ENCODE assay signal across 10 cellular contexts in the genomic region with DNA sequence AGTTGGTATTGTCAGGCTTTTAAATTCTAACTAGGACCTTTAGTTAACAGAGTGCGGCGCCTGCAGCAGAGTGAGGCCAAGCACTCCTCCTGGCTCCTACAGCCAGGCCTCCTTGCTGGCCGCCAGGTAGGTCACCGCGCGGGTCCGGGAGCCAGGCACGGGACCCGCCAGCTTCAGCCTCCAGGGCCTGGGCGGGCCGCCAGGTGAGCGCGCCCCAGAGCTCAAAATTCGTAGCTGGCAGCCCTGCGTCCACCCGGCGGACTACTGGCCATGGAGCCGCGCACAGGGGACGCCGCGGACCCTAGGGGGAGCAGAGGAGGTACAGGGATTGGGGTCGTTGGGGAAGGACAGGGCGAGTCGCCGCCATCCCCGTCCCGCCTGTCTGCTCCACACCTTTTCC. TPM values are rescaled to one million over a fixed set of nuclear protein-coding genes. Genes with fewer than 3 reads are reported as not detected.
DNase-seq lines count a peak whose midpoint lies in the region; ATAC-seq, FAIRE-seq and TF ChIP-seq lines count a peak whose summit lies in the region.
"Had no signal": no experiment of that assay in that cellular context is flagged by ENCODE, and none has a peak within 500 bp of the region (broad histone marks: within the 10 kb centered on the region; RNA-seq: fewer than 3 reads in every experiment).

TSS of gene MAGIX (plus strand) at position 139 of the 400 bp plus-strand sequence. CDS start at position 271, 132 bp downstream.

- POLR2A ChIA-PET in K562 (lab: Yijun Ruan, JAX) (no interaction called here), HepG2 (lab: Yijun Ruan, JAX) (no interaction called here)

- TF ChIP-seq POLR2A in K562 (conservative IDR thresholded peaks at IDR 0.05) (no peak), HepG2 (IDR thresholded peaks at IDR 0.05; ENCODE audit: insufficient read depth in 1 of 2, low read depth in 2 of 2, low read length in 2 of 2) (no peak), thyroid gland (IDR thresholded peaks at IDR 0.05) (peak in 1 of 2 donors; percentile 43)

- in situ Hi-C loops in K562 (cut with MboI), result no loop called here
- in situ Hi-C loops in HepG2 (cut with HindIII; ENCODE audit: extremely low pct_ligation_motif_present, low pct_unique_long_range_greater_than_20kb), result loop anchor here (5.0 kb wide), 1 partner anchor 40 kb away; the partner anchor contains the start of gene GPKOW

- H3K4me1 ChIP-seq in K562 (replicated peaks in 1 of 2; ENCODE audit: control insufficient read depth in 2 of 2, insufficient read depth in 2 of 2, low read length in 2 of 2) (peaks cover 34 to 55% of the 10 kb centered on the region in 2 experiments), HepG2 (ENCODE audit: insufficient read depth, low read length) (peaks cover 22% of the 10 kb centered on the region; the same call in 1 of the 2 replicates), thyroid gland (peaks cover 7 to 12% of the 10 kb centered on the region in 2 donors)

- no peaks in the 10 kb centered on the region for H3K36me3 ChIP-seq in K562 (ENCODE audit: control insufficient read depth, insufficient read depth, low read length)
- H3K36me3 ChIP-seq in HepG2 (replicated peaks in 1 of 2; ENCODE audit: control insufficient read depth in 1 of 2, insufficient read depth in 2 of 2, low read length in 2 of 2), result no peaks in the 10 kb centered on the region
- no peaks in the 10 kb centered on the region for H3K36me3 ChIP-seq in thyroid gland

- H2AFZ ChIP-seq in K562 (ENCODE audit: low read depth, low read length) (peak within 1 kb of the TSS; percentile 86), HepG2 (ENCODE audit: low read length) (no peak within 1 kb of the TSS)

- peak within 1 kb of the TSS; percentile 61 to 81 for H3K9ac ChIP-seq in K562 (ENCODE audit: insufficient read depth in 1 of 2, low read depth in 2 of 2, low read length in 2 of 2)
- peak within 1 kb of the TSS; percentile 67; the same call in 1 of the 2 replicates for H3K9ac ChIP-seq in HepG2 (ENCODE audit: insufficient read depth, low read depth, low read length)

- peak within 1 kb of the TSS; percentile 79 for H3K27ac Mint-ChIP-seq in activated CD8-positive, alpha-beta memory T cell treated with anti-CD3 and anti-CD28 coated beads, Interleukin-2, amount 10 ng/mL, durations not matched to agents 7 days and 5 days

- intact Hi-C loops in K562 (cut with micrococcal nuclease), result no loop called here
- intact Hi-C loops in HepG2 (cut with micrococcal nuclease; ENCODE audit: unreplicated experiment), result loop anchor here (5.0 kb wide), 1 partner anchor 40 kb away; the partner anchor contains the start of gene GPKOW
- intact Hi-C loops in thyroid gland (cut with DNase I), result no loop called here

- no peaks in the 10 kb centered on the region for H3K36me3 Mint-ChIP-seq in activated CD8-positive, alpha-beta memory T cell treated with anti-CD3 and anti-CD28 coated beads, Interleukin-2, amount 10 ng/mL, durations not matched to agents 7 days and 5 days

- TF ChIP-seq EP300 in K562 (IDR thresholded peaks at IDR 0.05; ENCODE audit: low read length) (no peak), HepG2 (IDR thresholded peaks at IDR 0.05; ENCODE audit: low read depth in 2 of 2, low read length in 2 of 2) (no peak), HepG2 (CRISPR knock-in tag; IDR thresholded peaks at IDR 0.05; ENCODE audit: borderline replicate concordance) (no peak)

- no peak for FAIRE-seq in K562 (lab: Jason Lieb, UNC)
- FAIRE-seq in HepG2 (lab: Jason Lieb, UNC), result no peak

- H3K79me2 ChIP-seq in K562 (ENCODE audit: control insufficient read depth, insufficient read depth, low read length) (peaks cover 12% of the 10 kb centered on the region; the same call in 1 of the 3 replicates), HepG2 (ENCODE audit: insufficient read depth, low read length) (no peaks in the 10 kb centered on the region)

- peak within 1 kb of the TSS; percentile 78 for H3K4me3 Mint-ChIP-seq in activated CD8-positive, alpha-beta memory T cell treated with anti-CD3 and anti-CD28 coated beads, Interleukin-2, amount 10 ng/mL, durations not matched to agents 7 days and 5 days

- no peaks in the 10 kb centered on the region for H3K27me3 Mint-ChIP-seq in activated CD8-positive, alpha-beta memory T cell treated with anti-CD3 and anti-CD28 coated beads, Interleukin-2, amount 10 ng/mL, durations not matched to agents 7 days and 5 days

- H3K4me2 ChIP-seq in K562 (ENCODE audit: insufficient read depth, low read length) (peak within 1 kb of the TSS; percentile 60), HepG2 (ENCODE audit: low read depth, low read length) (peak within 1 kb of the TSS; percentile 57)

- TF ChIP-seq CTCF in K562 (IDR thresholded peaks at IDR 0.05 in 2 of 3, conservative IDR thresholded peaks at IDR 0.05 in 1 of 3; ENCODE audit: insufficient read depth in 2 of 3, low read depth in 1 of 3, low read length in 3 of 3) (no peak), HepG2 (CRISPR knock-in tag; IDR thresholded peaks at IDR 0.05) (no peak), thyroid gland (IDR thresholded peaks at IDR 0.05) (no peak)

- WGBS in K562 (ENCODE audit: insufficient coverage, low coverage, missing lambda C conversion rate), result 90% methylated on average over 2 of the region's 28 CpGs
- WGBS in HepG2 (ENCODE audit: low lambda C conversion rate), result 100% methylated on average over 2 of the region's 28 CpGs
- WGBS in thyroid gland, 2 donors, result no CpG with 5 or more reads among the region's 28 CpGs

- ATAC-seq in activated CD8-positive, alpha-beta memory T cell treated with anti-CD3 and anti-CD28 coated beads, Interleukin-2, amount 10 ng/mL, durations not matched to agents 7 days and 5 days, result no peak
- ATAC-seq in K562, result no peak
- no peak for ATAC-seq in HepG2
- no peak for ATAC-seq in GM19328 (IDR thresholded peaks at IDR 0.05; ENCODE audit: unreplicated experiment)

- H3K4me3 ChIP-seq in K562, result 0 out of 2 replicates have a peak within 1 kb of the TSS, but pooled peaks have one; percentile 16
- peak within 1 kb of the TSS in 2 of 3 experiments; percentile 28 to 65; a peak in 2 of 6 replicates for H3K4me3 ChIP-seq in HepG2 (replicated peaks in 1 of 3; ENCODE audit: insufficient read depth in 1 of 3, low read depth in 2 of 3, low read length in 3 of 3)
- H3K4me3 ChIP-seq in thyroid gland (replicated peaks in 1 of 3), result peak within 1 kb of the TSS in 1 of 3 donors; percentile 27

- no peak for DNase-seq in activated CD8-positive, alpha-beta memory T cell treated with anti-CD3 and anti-CD28 coated beads, Interleukin-2, amount 10 ng/mL, durations not matched to agents 7 days and 5 days
- no peak for DNase-seq in activated CD8-positive, alpha-beta memory T cell treated with anti-CD3 and anti-CD28 coated beads for 24 hours
- DNase-seq in K562 (ENCODE audit: extremely low read depth in 1 of 4, low spot score in 3 of 4) (peak in 2 of 4 experiments; percentile 16 to 31), HepG2 (ENCODE audit: low spot score) (no peak), thyroid gland (peak; percentile 71 to 72), NCI-H146 (lab: John Stamatoyannopoulos, UW) (no peak), RPMI8226 (no peak)
- DNase-seq: DMS79, NCI-H748 treated with DMSO at 0.1 percent for 48 hours had no signal

- BruUV-seq in K562 (replicated peaks; lab: Mats Ljungman, UMichigan) (no TSS peak), HepG2 (replicated peaks; lab: Mats Ljungman, UMichigan) (no TSS peak)

- H3K27me3 ChIP-seq in K562 (ENCODE audit: control insufficient read depth in 2 of 2, insufficient read depth in 2 of 2, low read length in 2 of 2), result no peaks in the 10 kb centered on the region
- no peaks in the 10 kb centered on the region for H3K27me3 ChIP-seq in HepG2 (ENCODE audit: control insufficient read depth in 1 of 2, insufficient read depth in 2 of 2, low read length in 2 of 2)
- H3K27me3 ChIP-seq in thyroid gland, result no peaks in the 10 kb centered on the region

- peaks cover 26% of the 10 kb centered on the region for H3K4me1 Mint-ChIP-seq in activated CD8-positive, alpha-beta memory T cell treated with anti-CD3 and anti-CD28 coated beads, Interleukin-2, amount 10 ng/mL, durations not matched to agents 7 days and 5 days

- H3K27ac ChIP-seq in K562 (ENCODE audit: extremely low read depth, low read depth, low read length) (peak within 1 kb of the TSS; percentile 85), HepG2 (ENCODE audit: extremely low read length, insufficient read depth, low read length) (no peak within 1 kb of the TSS), thyroid gland (peak within 1 kb of the TSS; percentile 91 to 95 (median 93))

- no peaks in the 10 kb centered on the region for H3K9me3 ChIP-seq in K562 (replicated peaks; ENCODE audit: control insufficient read depth, insufficient read depth, low read depth, low read length)
- H3K9me3 ChIP-seq in HepG2 (ENCODE audit: low read length), result no peaks in the 10 kb centered on the region
- H3K9me3 ChIP-seq in thyroid gland, result no peaks in the 10 kb centered on the region

- TF ChIP-seq RAD21 in K562 (CRISPR knock-in tag; conservative IDR thresholded peaks at IDR 0.05 in 1 of 2, IDR thresholded peaks at IDR 0.05 in 1 of 2) (no peak), HepG2 (CRISPR knock-in tag; IDR thresholded peaks at IDR 0.05) (no peak)

- H3K9me3 Mint-ChIP-seq in activated CD8-positive, alpha-beta memory T cell treated with anti-CD3 and anti-CD28 coated beads, Interleukin-2, amount 10 ng/mL, durations not matched to agents 7 days and 5 days (ENCODE audit: low read depth), result no peaks in the 10 kb centered on the region

- no peaks in the 10 kb centered on the region for H3K9me1 ChIP-seq in K562 (ENCODE audit: control insufficient read depth, insufficient read depth, low read length)

- CTCF ChIA-PET in activated CD8-positive, alpha-beta memory T cell treated with anti-CD3 and anti-CD28 coated beads, Interleukin-2, amount 10 ng/mL, durations not matched to agents 7 days and 5 days (lab: Charles Lee), result no interaction called here
- CTCF ChIA-PET in K562 (lab: Yijun Ruan, JAX; ENCODE audit: low intra/inter-chr PET ratio), result no interaction called here
- CTCF ChIA-PET in HepG2 (lab: Yijun Ruan, JAX; ENCODE audit: low intra/inter-chr PET ratio, low total read pairs), result no interaction called here

- no peaks in the 10 kb centered on the region for H4K20me1 ChIP-seq in K562 (replicated peaks; ENCODE audit: control insufficient read depth, insufficient read depth, low read length)
- H4K20me1 ChIP-seq in HepG2 (ENCODE audit: insufficient read depth, low read length), result no peaks in the 10 kb centered on the region

RNA-seq across cellular contexts. Expression of gene MAGIX, which starts in this region (rescaled TPM):
- 1 to 10 TPM; 1.1 to 2.0 TPM for total RNA-seq in activated CD8-positive, alpha-beta memory T cell treated with anti-CD3 and anti-CD28 coated beads, Interleukin-2, amount 10 ng/mL, durations not matched to agents 7 days and 5 days
- 3.0 TPM in 2 replicates for total RNA-seq in K562 (2011; cell fraction: chromatin; rRNA removed; ENCODE audit: low replicate concordance)
- 1.8 and 2.7 TPM in 2 replicates for total RNA-seq in K562 (2011; cell fraction: nucleolus; rRNA removed)
- 2.5 and 4.6 TPM in 2 replicates for total RNA-seq in K562 (2011; cell fraction: nucleoplasm; rRNA removed)
- 2.5 and 3.5 TPM in 2 replicates for total RNA-seq in K562 (2014; rRNA removed)
- total RNA-seq in K562 (2014; rRNA removed; fragmentation: Illumina TruSeq; extraction: Trizol), result 0.32 and 0.33 TPM in 2 replicates
- 0.47 and 0.79 TPM in 2 replicates for total RNA-seq in K562 (2015; rRNA removed; fragmentation: Illumina TruSeq; extraction: Trizol)
- 2.2 and 2.4 TPM in 2 replicates for total RNA-seq in K562 (2021)
- polyA plus RNA-seq in K562 (2011; rRNA removed), result 0.78 and 1.6 TPM in 2 replicates
- polyA plus RNA-seq in K562 (2011; cell fraction: cytosol; rRNA removed), result 2.6 and 4.7 TPM in 2 replicates
- 2.2 and 4.1 TPM in 2 replicates for polyA plus RNA-seq in K562 (2011; cell fraction: nucleus; rRNA removed)
- 1.1 and 1.7 TPM in 2 replicates for polyA plus RNA-seq in K562 (2012)
- polyA plus RNA-seq in K562 (2014; fragmentation: Illumina TruSeq; extraction: Trizol), result 0.28 and 1.2 TPM in 2 replicates
- polyA plus RNA-seq in K562 (2014; fragmentation: Nextera tagmentation; extraction: Ambion mirVana), result under 1 TPM; 0.08 to 0.22 TPM
- polyA plus RNA-seq in K562 (2014; rRNA removed), result 1.4 and 1.9 TPM in 2 replicates
- polyA minus RNA-seq in K562 (2011; rRNA and poly(A)+ RNA removed), result 0.91 and 1.2 TPM in 2 replicates
- polyA minus RNA-seq in K562 (2011; cell fraction: cytosol; rRNA and poly(A)+ RNA removed), result 1.0 and 2.2 TPM in 2 replicates
- 2.2 and 2.7 TPM in 2 replicates for polyA minus RNA-seq in K562 (2011; cell fraction: nucleus; rRNA and poly(A)+ RNA removed)
- total RNA-seq in HepG2 (2016; rRNA removed; fragmentation: Illumina TruSeq; extraction: Trizol), result 1.0 and 1.2 TPM in 2 replicates
- total RNA-seq in HepG2 (2016; cell fraction: cytosol; rRNA removed; fragmentation: Illumina TruSeq; extraction: Trizol; ENCODE audit: low read depth), result 0.35 and 0.40 TPM in 2 replicates
- 0.65 and 1.4 TPM in 2 replicates for total RNA-seq in HepG2 (2016; cell fraction: insoluble cytoplasmic fraction; rRNA removed; fragmentation: Illumina TruSeq; extraction: Trizol)
- total RNA-seq in HepG2 (2016; cell fraction: membrane; rRNA removed; fragmentation: Illumina TruSeq; extraction: Trizol), result 0.65 and 0.90 TPM in 2 replicates
- 0.78 and 0.85 TPM in 2 replicates for total RNA-seq in HepG2 (2016; cell fraction: nucleus; rRNA removed; fragmentation: Illumina TruSeq; extraction: Trizol)
- polyA plus RNA-seq in HepG2 (2011; rRNA removed), result 0.37 and 0.63 TPM in 2 replicates
- polyA plus RNA-seq in HepG2 (2011; cell fraction: cytosol; rRNA removed), result 0.35 and 1.4 TPM in 2 replicates
- polyA plus RNA-seq in HepG2 (2011; cell fraction: nucleus; rRNA removed), result 1.9 and 2.3 TPM in 2 replicates
- 0.21 and 0.40 TPM in 2 replicates for polyA plus RNA-seq in HepG2 (2012)
- 0.27 and 0.53 TPM in 2 replicates for polyA plus RNA-seq in HepG2 (2016; cell fraction: cytosol; fragmentation: Illumina TruSeq; extraction: Trizol; ENCODE audit: low read depth)
- 0.74 and 1.2 TPM in 2 replicates for polyA plus RNA-seq in HepG2 (2016; cell fraction: insoluble cytoplasmic fraction; fragmentation: Illumina TruSeq; extraction: Trizol; ENCODE audit: low read depth)
- 0.58 and 1.1 TPM in 2 replicates for polyA plus RNA-seq in HepG2 (2016; cell fraction: membrane; fragmentation: Illumina TruSeq; extraction: Trizol; ENCODE audit: low read depth)
- 0.57 and 1.8 TPM in 2 replicates for polyA plus RNA-seq in HepG2 (2016; cell fraction: nucleus; fragmentation: Illumina TruSeq; extraction: Trizol; ENCODE audit: insufficient read depth, low read depth)
- polyA minus RNA-seq in HepG2 (2011; rRNA and poly(A)+ RNA removed; ENCODE audit: low replicate concordance), result 0.60 and 1.7 TPM in 2 replicates
- not detected in 2 replicates for polyA minus RNA-seq in HepG2 (2011; cell fraction: cytosol; rRNA and poly(A)+ RNA removed)
- 0.52 and 1.2 TPM in 2 replicates for polyA minus RNA-seq in HepG2 (2011; cell fraction: nucleus; rRNA and poly(A)+ RNA removed)
- total RNA-seq in thyroid gland, result 10 to 100 TPM; 16.5 to 40.9 (median 27.5) TPM

Comparison
In these comparisons a context has a peak if more than half of its experiments do, and no peak if none do; other contexts are left out.
1. DNase-seq: peak in thyroid gland (2 of 2); none in activated CD8-positive, alpha-beta memory T cell treated with anti-CD3 and anti-CD28 coated beads, Interleukin-2, amount 10 ng/mL, durations not matched to agents 7 days and 5 days (single experiment), activated CD8-positive, alpha-beta memory T cell treated with anti-CD3 and anti-CD28 coated beads for 24 hours (single experiment), HepG2 (single experiment), NCI-H146 (single experiment) and RPMI8226 (single experiment).